ENCODE assay signal across 13 cellular contexts in genomic region chr9:28234899-28235277, GRCh38.
DNase-seq lines count a peak whose midpoint lies in the region; ATAC-seq and TF ChIP-seq lines count a peak whose summit lies in the region.
"Had no signal": no experiment of that assay in that cellular context is flagged by ENCODE, and none has a peak within 500 bp of the region (broad histone marks: within the 10 kb centered on the region; RNA-seq: fewer than 3 reads in every experiment).

No MANE protein-coding gene starts in this region.

- H4K20me1 ChIP-seq in fibroblast of lung (ENCODE audit: control insufficient read depth, extremely low read depth, insufficient read depth, low read length), result no peaks in the 10 kb centered on the region

- H3K27me3 ChIP-seq in fibroblast of lung (ENCODE audit: control insufficient read depth, insufficient read depth, low read length) (no peaks in the 10 kb centered on the region), body of pancreas (no peaks in the 10 kb centered on the region)
- H3K27me3 ChIP-seq: sigmoid colon had no signal

- no peaks in the 10 kb centered on the region for H3K36me3 ChIP-seq in fibroblast of lung (ENCODE audit: control insufficient read depth, insufficient read depth, low read length)
- no peaks in the 10 kb centered on the region for H3K36me3 ChIP-seq in body of pancreas (replicated peaks in 1 of 2; ENCODE audit: insufficient read depth in 1 of 2, low read depth in 2 of 2)
- H3K36me3 ChIP-seq: sigmoid colon had no signal

- H3K4me3 ChIP-seq in fibroblast of lung (replicated peaks in 1 of 4; ENCODE audit: control extremely low read depth in 1 of 4, insufficient read depth in 1 of 4, low read depth in 3 of 4, low read length in 4 of 4) (no peak overlapping the region), body of pancreas (no peak overlapping the region)
- H3K4me3 ChIP-seq: sigmoid colon had no signal

- no peak overlapping the region for H2AFZ ChIP-seq in fibroblast of lung (ENCODE audit: low read length)

- H3K4me1 ChIP-seq in fibroblast of lung (ENCODE audit: control insufficient read depth, extremely low read depth, insufficient read depth, low read length) (no peaks in the 10 kb centered on the region), body of pancreas (no peaks in the 10 kb centered on the region)
- H3K4me1 ChIP-seq: sigmoid colon had no signal

- H3K27ac ChIP-seq in fibroblast of lung (ENCODE audit: insufficient read depth, low read length) (no peak overlapping the region), body of pancreas (no peak overlapping the region)
- H3K27ac ChIP-seq: sigmoid colon had no signal

- no peak for TF ChIP-seq POLR2A in body of pancreas (IDR thresholded peaks at IDR 0.05)

- H3K9ac ChIP-seq in fibroblast of lung (ENCODE audit: insufficient read depth, low read length), result no peak overlapping the region

- WGBS in body of pancreas, 2 donors, result 38 to 39% methylated on average over 1 of the region's 1 CpG

- TF ChIP-seq CTCF in fibroblast of lung (conservative IDR thresholded peaks at IDR 0.05 in 1 of 2, IDR thresholded peaks at IDR 0.05 in 1 of 2; ENCODE audit: low read depth in 1 of 2, low read length in 2 of 2) (no peak), body of pancreas (IDR thresholded peaks at IDR 0.05) (no peak)

- H3K9me3 ChIP-seq in fibroblast of lung (ENCODE audit: control insufficient read depth, insufficient read depth, low read depth, low read length) (no peaks in the 10 kb centered on the region), body of pancreas (no peaks in the 10 kb centered on the region)

- ATAC-seq in SK-N-SH treated with all-trans-retinoic acid at 6 μM for 48 hours (peak; percentile 93), body of pancreas (no peak), HG03097 (IDR thresholded peaks at IDR 0.05; ENCODE audit: low FRiP score, unreplicated experiment) (no peak)
- ATAC-seq: left cardiac atrium; natural killer cell treated with Interleukin-12 subunit alpha and Interleukin-12 subunit beta and Interleukin-15 and Interleukin-18, amount 100 ng/mL, for 72 hours had no signal

- DNase-seq in HK-2 (ENCODE audit: unreplicated experiment) (peak; percentile 55), fibroblast of lung (ENCODE audit: low read depth in 2 of 2) (peak; percentile 84), smooth muscle cell of the brain vasculature (ENCODE audit: low read depth, low spot score) (peak; percentile 2), body of pancreas (no peak), NCI-H524 (lab: John Stamatoyannopoulos, UW) (no peak)
- no peak for DNase-seq in activated T-cell treated with anti-CD3 and anti-CD28 coated beads, Interleukin-2, amount 50 U/mL, for 48 hours
- DNase-seq: cortex of kidney, DMS153, left cardiac atrium, sigmoid colon had no signal

- H3K79me2 ChIP-seq in fibroblast of lung (ENCODE audit: control insufficient read depth, insufficient read depth, low read length), result no peaks in the 10 kb centered on the region

- H3K4me2 ChIP-seq in fibroblast of lung (ENCODE audit: extremely low read depth, insufficient read depth, low read length), result peak overlapping the region; percentile 35

- intact Hi-C loops in body of pancreas (cut with DNase I), result no loop called here

TF ChIP-seq in SK-N-SH treated with all-trans-retinoic acid at 6 μM for 48 hours, 23 proteins besides CTCF, POLR2A, EP300 and RAD21:
- no peak for TF ChIP-seq CSDC2 (CRISPR knock-in tag; IDR thresholded peaks at IDR 0.05)
- no peak for TF ChIP-seq OSR1 (CRISPR knock-in tag; IDR thresholded peaks at IDR 0.05)
- TF ChIP-seq ZFP3 (CRISPR knock-in tag; IDR thresholded peaks at IDR 0.05), result no peak
- no peak for TF ChIP-seq TSHZ2 (CRISPR knock-in tag; IDR thresholded peaks at IDR 0.05)

Comparison
In these comparisons a context has a peak if more than half of its experiments do, and no peak if none do; other contexts are left out.
1. DNase-seq: peak in HK-2 (single experiment), fibroblast of lung (2 of 2) and smooth muscle cell of the brain vasculature (single experiment); none in body of pancreas (0 of 4), activated T-cell treated with anti-CD3 and anti-CD28 coated beads, Interleukin-2, amount 50 U/mL, for 48 hours (0 of 2) and NCI-H524 (0 of 2).